ENCODE assay signal across 8 cellular contexts in genomic region chrX:17375631-17376380, GRCh38. TPM values are rescaled to one million over a fixed set of nuclear protein-coding genes. Genes with fewer than 3 reads are reported as not detected.
DNase-seq lines count a peak whose midpoint lies in the region; ATAC-seq and TF ChIP-seq lines count a peak whose summit lies in the region.

No MANE protein-coding gene starts in this region.

- H3K4me1 Mint-ChIP-seq in endodermal cell: peaks cover 3% of the 10 kb centered on the region

- peak overlapping the region; percentile 65 for H3K4me3 Mint-ChIP-seq in endodermal cell

- H4K91ac ChIP-seq in IMR-90 (ENCODE audit: insufficient read depth, low read depth, low read length): no peak overlapping the region

- 23% methylated on average over 28 of the region's 98 CpGs; no CpG with 5 or more reads in 1 of the 2 experiments for WGBS in IMR-90 (ENCODE audit: extremely low coverage in 2 of 2, insufficient read length in 1 of 2), 2 experiments
- 0% methylated on average over 4 to 98 of the region's 98 CpGs for WGBS in endodermal cell (ENCODE audit: insufficient coverage in 1 of 2, insufficient read length in 1 of 2), 2 experiments

- no peak overlapping the region for H3K14ac ChIP-seq in IMR-90 (replicated peaks; ENCODE audit: low read depth, low read length)

- no TSS peak for BruUV-seq in IMR-90 (replicated peaks; lab: Mats Ljungman, UMichigan)

- peaks cover 0 to 2% of the 10 kb centered on the region in 2 experiments; a peak in 1 of 4 replicates for H3K79me1 ChIP-seq in IMR-90 (ENCODE audit: low read depth in 1 of 2, low read length in 2 of 2)

- no peak overlapping the region; the same call in 1 of the 2 replicates for H3K4ac ChIP-seq in IMR-90 (ENCODE audit: low read depth, low read length)

- no peak overlapping the region for H3K56ac ChIP-seq in IMR-90 (ENCODE audit: extremely low read depth, insufficient read depth, low read length)

- no peak overlapping the region for H3K27ac Mint-ChIP-seq in endodermal cell

- no peak overlapping the region for H2AK5ac ChIP-seq in IMR-90 (ENCODE audit: low read depth, low read length)

- H2BK120ac ChIP-seq in IMR-90 (ENCODE audit: low read depth, low read length): no peak overlapping the region

- intact Hi-C loops in IMR-90 (cut with micrococcal nuclease): loop anchor here (1.0 to 5.0 kb wide), 6 partner anchors 96 to 361 kb away; partner anchors contain the start of gene SCML1

- no peak overlapping the region for H2BK15ac ChIP-seq in IMR-90 (ENCODE audit: low read depth, low read length)

- in situ Hi-C loops in IMR-90 (cut with MboI; ENCODE audit: low sequenced_read_pairs): loop anchor here (10.0 kb wide), 1 partner anchor 149 kb away; no protein-coding TSS in a partner anchor

- H3K27me3 ChIP-seq in IMR-90 (ENCODE audit: control insufficient read depth, insufficient read depth, low read length) (peaks cover 2% of the 10 kb centered on the region), endodermal cell (ENCODE audit: control insufficient read depth, insufficient read depth, low read length, poor library complexity, severe bottlenecking) (peaks cover 25% of the 10 kb centered on the region), muscle layer of duodenum (ENCODE audit: low read depth, low read length) (no peaks in the 10 kb centered on the region)

- dilution Hi-C loops in IMR-90 (cut with HindIII; ENCODE audit: low sequenced_read_pairs, unreplicated experiment): no loop called here

- H2AFZ ChIP-seq in IMR-90 (replicated peaks; ENCODE audit: low read length, poor library complexity): peak overlapping the region; percentile 85

- H2AK9ac ChIP-seq in IMR-90 (replicated peaks; ENCODE audit: low read depth, low read length, poor library complexity): peak overlapping the region; percentile 63

- H3K9me3 Mint-ChIP-seq in endodermal cell: peaks cover 6% of the 10 kb centered on the region

- TF ChIP-seq RAD21 in IMR-90 (IDR thresholded peaks at IDR 0.05; ENCODE audit: low read length): no peak

- peak overlapping the region; percentile 60; the same call in 1 of the 2 replicates for H3K18ac ChIP-seq in IMR-90 (ENCODE audit: low read depth, low read length)

- peaks cover 2% of the 10 kb centered on the region for H3K36me3 Mint-ChIP-seq in endodermal cell (ENCODE audit: low read depth)

- no peaks in the 10 kb centered on the region for H3K9me1 ChIP-seq in IMR-90 (ENCODE audit: insufficient read depth, low read length)

- peak overlapping the region; percentile 95 for H3K4me2 ChIP-seq in IMR-90 (ENCODE audit: low read depth, low read length)

- no peaks in the 10 kb centered on the region for H3K4me1 ChIP-seq in IMR-90 (ENCODE audit: control insufficient read depth, insufficient read depth, low read length)
- no peaks in the 10 kb centered on the region for H3K4me1 ChIP-seq in endodermal cell (ENCODE audit: control insufficient read depth, insufficient read depth, low read length)
- peaks cover 0 to 3% of the 10 kb centered on the region in 2 donors for H3K4me1 ChIP-seq in muscle layer of duodenum (ENCODE audit: control insufficient read depth in 1 of 2, insufficient read depth in 2 of 2, low read length in 2 of 2)

- TF ChIP-seq CTCF in AG10803 (conservative IDR thresholded peaks at IDR 0.05; ENCODE audit: low read length) (no peak), IMR-90 (conservative IDR thresholded peaks at IDR 0.05; ENCODE audit: low read depth, low read length) (no peak), endodermal cell (conservative IDR thresholded peaks at IDR 0.05) (no peak)

- H3K4me3 ChIP-seq in AG10803 (ENCODE audit: low read length) (peak overlapping the region; percentile 74), IMR-90 (ENCODE audit: insufficient read depth, low read depth, low read length) (peak overlapping the region; percentile 98), endodermal cell (ENCODE audit: low read length) (peak overlapping the region; percentile 82), muscle layer of duodenum (ENCODE audit: low read depth in 1 of 2, low read length in 2 of 2) (peak overlapping the region; percentile 56 to 72)

- no peaks in the 10 kb centered on the region for H3K9me3 ChIP-seq in IMR-90 (ENCODE audit: control insufficient read depth, insufficient read depth, low read length)
- no peaks in the 10 kb centered on the region for H3K9me3 ChIP-seq in endodermal cell (ENCODE audit: control insufficient read depth, low read length)
- H3K9me3 ChIP-seq in muscle layer of duodenum (ENCODE audit: control insufficient read depth in 1 of 2, low read length in 2 of 2): no peaks in the 10 kb centered on the region

- H4K8ac ChIP-seq in IMR-90 (ENCODE audit: low read depth in 2 of 2, low read length in 2 of 2): no peak overlapping the region

- H3K23ac ChIP-seq in IMR-90 (ENCODE audit: low read depth, low read length): no peak overlapping the region

- H3K36me3 ChIP-seq in IMR-90 (ENCODE audit: control insufficient read depth, insufficient read depth, low read length) (no peaks in the 10 kb centered on the region), endodermal cell (ENCODE audit: control insufficient read depth, insufficient read depth, low read length) (no peaks in the 10 kb centered on the region), muscle layer of duodenum (ENCODE audit: control insufficient read depth in 1 of 2, insufficient read depth in 2 of 2, low read length in 2 of 2) (no peaks in the 10 kb centered on the region)

- peak; percentile 46 for ATAC-seq in IMR-90 (ENCODE audit: low read depth)
- no peak for ATAC-seq in GM21447 (IDR thresholded peaks at IDR 0.05; ENCODE audit: unreplicated experiment)
- ATAC-seq in GM18873 (IDR thresholded peaks at IDR 0.05; ENCODE audit: low FRiP score, unreplicated experiment): no peak
- ATAC-seq in GM21737 (IDR thresholded peaks at IDR 0.05; ENCODE audit: unreplicated experiment): no peak

- peak overlapping the region; percentile 32 for H3K27ac ChIP-seq in IMR-90 (ENCODE audit: insufficient read depth, low read length)
- no peak overlapping the region for H3K27ac ChIP-seq in endodermal cell (ENCODE audit: low read depth, low read length)
- no peak overlapping the region for H3K27ac ChIP-seq in muscle layer of duodenum (ENCODE audit: low read length)

- CTCF ChIA-PET in IMR-90 (lab: Yijun Ruan, JAX): no interaction called here

- H3K9ac ChIP-seq in IMR-90 (ENCODE audit: low read depth, low read length) (peak overlapping the region; percentile 78), endodermal cell (ENCODE audit: extremely low read depth, low read length, poor library complexity, severe bottlenecking) (no peak overlapping the region)

- POLR2A ChIA-PET in IMR-90 (lab: Charles Lee; ENCODE audit: unreplicated experiment): no interaction called here

- no peaks in the 10 kb centered on the region; the same call in 1 of the 2 replicates for H4K20me1 ChIP-seq in IMR-90 (ENCODE audit: insufficient read depth, low read length)

- DNase-seq in AG10803 (ENCODE audit: low read depth) (peak; percentile 28), IMR-90 (peak; percentile 22), endodermal cell (peak; percentile 76), globus pallidus (ENCODE audit: low spot score) (no peak)

- peaks cover 46% of the 10 kb centered on the region for H3K27me3 Mint-ChIP-seq in endodermal cell (ENCODE audit: insufficient read depth)

- no peak overlapping the region for H2BK20ac ChIP-seq in IMR-90 (ENCODE audit: low read depth, low read length)

- no peak overlapping the region for H4K5ac ChIP-seq in IMR-90 (ENCODE audit: low read depth, low read length)

- no peak overlapping the region for H2BK5ac ChIP-seq in IMR-90 (ENCODE audit: low read depth, low read length, poor library complexity, severe bottlenecking)

- no peak for TF ChIP-seq POLR2A in IMR-90 (IDR thresholded peaks at IDR 0.05; ENCODE audit: low read depth, low read length)

TF ChIP-seq in IMR-90, 13 proteins besides CTCF, POLR2A, EP300 and RAD21:
- TF ChIP-seq NFE2L2 (IDR thresholded peaks at IDR 0.05; ENCODE audit: low read depth, low read length) (no peak), MXI1 (IDR thresholded peaks at IDR 0.05; ENCODE audit: borderline replicate concordance, low read depth, low read length) (no peak), CHD1 (IDR thresholded peaks at IDR 0.05; ENCODE audit: low read depth, low read length) (no peak), ELK1 (IDR thresholded peaks at IDR 0.05; ENCODE audit: borderline replicate concordance, low read depth, low read length) (no peak)

RNA-seq across cellular contexts. Expression of gene NHS, which starts 0.8 kb away (rescaled TPM):
- 0.83 and 0.90 TPM in 2 replicates for total RNA-seq in IMR-90 (2012; rRNA removed)
- polyA plus RNA-seq in IMR-90 (2012; rRNA removed): 0.36 TPM in 2 replicates
- 0.08 and 0.13 TPM in 2 replicates for polyA plus RNA-seq in IMR-90 (2012; cell fraction: cytosol; rRNA removed)
- polyA plus RNA-seq in IMR-90 (2012; cell fraction: nucleus; rRNA removed; ENCODE audit: low replicate concordance): 0.55 and 1.3 TPM in 2 replicates
- total RNA-seq in endodermal cell: 1 to 10 TPM; 6.0 to 7.3 TPM
- polyA plus RNA-seq in endodermal cell (2013, experiment 1 of 2): 6.5 TPM
- 6.1 TPM for polyA plus RNA-seq in endodermal cell (2013, experiment 2 of 2)
